8 cellular contexts compared by ENCODE assay signal in genomic region chr4:152784490-152785195, GRCh38. TPM values are rescaled to one million over a fixed set of nuclear protein-coding genes. Genes with fewer than 3 reads are reported as not detected.
DNase-seq lines count a peak whose midpoint lies in the region; ATAC-seq and TF ChIP-seq lines count a peak whose summit lies in the region.

No MANE protein-coding gene starts in this region.

- H3K4me1 Mint-ChIP-seq in GM23338: peaks cover 12% of the 10 kb centered on the region

- H3K27ac ChIP-seq in GM23338 (ENCODE audit: low read depth) (no peak overlapping the region), hepatocyte (no peak overlapping the region), tibial nerve (peak overlapping the region in 2 of 4 donors; percentile 51 to 72)

- TF ChIP-seq EP300 in tibial nerve (IDR thresholded peaks at IDR 0.05): no peak

- no peak overlapping the region for H3K27ac Mint-ChIP-seq in GM23338

- ATAC-seq in GM23338 (peak; percentile 18), HG03280 (IDR thresholded peaks at IDR 0.05; ENCODE audit: unreplicated experiment) (no peak), GM18909 (IDR thresholded peaks at IDR 0.05; ENCODE audit: poor library complexity, unreplicated experiment) (no peak)

- H3K27me3 Mint-ChIP-seq in GM23338 (ENCODE audit: insufficient read depth, low read depth, poor library complexity): peaks cover 3% of the 10 kb centered on the region

- 84% methylated on average over 4 of the region's 4 CpGs for WGBS in hepatocyte (ENCODE audit: low lambda C conversion rate, missing lambda C conversion rate)
- 55 to 56% methylated on average over 4 of the region's 4 CpGs for WGBS in tibial nerve, 2 donors

- no peak overlapping the region for H3K4me2 ChIP-seq in GM23338
- no peak overlapping the region for H3K4me2 ChIP-seq in hepatocyte

- TF ChIP-seq CTCF in AG09319 (IDR thresholded peaks at IDR 0.05; ENCODE audit: low read depth, low read length) (peak; percentile 25), GM23338 (conservative IDR thresholded peaks at IDR 0.05; ENCODE audit: low read depth in 2 of 2) (peak; percentile 39 to 53), hepatocyte (IDR thresholded peaks at IDR 0.05; ENCODE audit: poor library complexity) (peak; percentile 15), tibial nerve (IDR thresholded peaks at IDR 0.05) (no peak)

- H3K27me3 ChIP-seq in GM23338 (ENCODE audit: insufficient read depth) (no peaks in the 10 kb centered on the region), hepatocyte (no peaks in the 10 kb centered on the region), tibial nerve (no peaks in the 10 kb centered on the region)

- peaks cover 3% of the 10 kb centered on the region; the same call in 1 of the 3 replicates for H3K36me3 Mint-ChIP-seq in GM23338 (ENCODE audit: low read depth)

- no peak for TF ChIP-seq POLR2A in tibial nerve (IDR thresholded peaks at IDR 0.05)

- no peaks in the 10 kb centered on the region for H3K9me3 ChIP-seq in hepatocyte (ENCODE audit: low read depth)
- no peaks in the 10 kb centered on the region for H3K9me3 ChIP-seq in tibial nerve

- H3K36me3 ChIP-seq in GM23338 (ENCODE audit: insufficient read depth) (no peaks in the 10 kb centered on the region), hepatocyte (replicated peaks; ENCODE audit: insufficient read depth, low read depth) (no peaks in the 10 kb centered on the region), tibial nerve (no peaks in the 10 kb centered on the region)

- H3K79me2 ChIP-seq in GM23338 (replicated peaks; ENCODE audit: insufficient read depth) (peaks cover 95% of the 10 kb centered on the region), hepatocyte (peaks cover 90% of the 10 kb centered on the region)

- H3K9me3 Mint-ChIP-seq in GM23338: no peaks in the 10 kb centered on the region

- no peaks in the 10 kb centered on the region for H3K9me2 ChIP-seq in GM23338 (ENCODE audit: insufficient read depth)
- H3K9me2 ChIP-seq in hepatocyte (replicated peaks; ENCODE audit: insufficient read depth): no peaks in the 10 kb centered on the region

- DNase-seq in AG09319 (ENCODE audit: extremely low read depth, low read depth) (no peak), GM23338 (ENCODE audit: low spot score) (peak; percentile 72), RKO (ENCODE audit: low spot score) (peak; percentile 76), hepatocyte (ENCODE audit: low spot score) (peak; percentile 10), tibial nerve (ENCODE audit: low spot score in 2 of 2) (no peak), T-helper 1 cell (no peak)

- no peak overlapping the region for H3K4me3 ChIP-seq in GM23338
- no peak overlapping the region for H3K4me3 ChIP-seq in hepatocyte
- H3K4me3 ChIP-seq in tibial nerve: no peak overlapping the region

- H2AFZ ChIP-seq in GM23338: no peak overlapping the region
- no peak overlapping the region for H2AFZ ChIP-seq in hepatocyte

- H4K20me1 ChIP-seq in GM23338 (replicated peaks; ENCODE audit: insufficient read depth) (peaks cover 9% of the 10 kb centered on the region), hepatocyte (ENCODE audit: insufficient read depth, poor library complexity, severe bottlenecking) (peaks cover 29% of the 10 kb centered on the region)

- H3K4me1 ChIP-seq in GM23338 (ENCODE audit: insufficient read depth) (peaks cover 8% of the 10 kb centered on the region; the same call in 1 of the 2 replicates), hepatocyte (ENCODE audit: insufficient read depth) (peaks cover 17% of the 10 kb centered on the region), tibial nerve (peaks cover 0 to 72% (median 21%) of the 10 kb centered on the region in 4 donors)

- H3F3A ChIP-seq in GM23338 (replicated peaks; ENCODE audit: low read depth): no peaks in the 10 kb centered on the region

- H3K4me3 Mint-ChIP-seq in GM23338: no peak overlapping the region

TF ChIP-seq in GM23338, 12 proteins besides CTCF, POLR2A, EP300 and RAD21 (continues in another document):
- TF ChIP-seq EZH2 (IDR thresholded peaks at IDR 0.05; ENCODE audit: low read depth, unreplicated experiment): no peak
- TF ChIP-seq ZNF331 (CRISPR knock-in tag; IDR thresholded peaks at IDR 0.05; ENCODE audit: low read depth): no peak
- TF ChIP-seq ETS1 (IDR thresholded peaks at IDR 0.05): no peak
- no peak for TF ChIP-seq ZNF462 (CRISPR knock-in tag; IDR thresholded peaks at IDR 0.05)
- no peak for TF ChIP-seq NANOG (IDR thresholded peaks at IDR 0.05; ENCODE audit: borderline replicate concordance)
- no peak for TF ChIP-seq CREB1 (CRISPR knock-in tag; IDR thresholded peaks at IDR 0.05; ENCODE audit: low read depth)
- no peak for TF ChIP-seq POLR2AphosphoS5 (IDR thresholded peaks at IDR 0.05; ENCODE audit: low read depth)
- no peak for TF ChIP-seq STAT1 (IDR thresholded peaks at IDR 0.05; ENCODE audit: unreplicated experiment)
- TF ChIP-seq JUNB (IDR thresholded peaks at IDR 0.05; ENCODE audit: unreplicated experiment): no peak

RNA-seq across cellular contexts. Expression of gene ARFIP1, which starts 4.9 kb away (rescaled TPM):
- 42.8 and 49.6 TPM in 2 replicates for total RNA-seq in GM23338 (2014; rRNA removed; shearing (Covaris generic))
- 43.8 and 46.0 TPM in 2 replicates for polyA plus RNA-seq in GM23338 (2016; fragmentation: Nextera tagmentation; extraction: Ambion mirVana)
- total RNA-seq in hepatocyte: 34.6 and 39.1 TPM in 2 replicates
- 21.7 and 28.7 TPM in 2 replicates for polyA plus RNA-seq in hepatocyte
- 10 to 100 TPM; 27.3 to 44.0 (median 39.2) TPM for total RNA-seq in tibial nerve

RNA-seq across cellular contexts. Expression of gene TIGD4, which starts 5.1 kb away (rescaled TPM):
- 1.7 and 2.8 TPM in 2 replicates for total RNA-seq in GM23338 (2014; rRNA removed; shearing (Covaris generic))
- polyA plus RNA-seq in GM23338 (2016; fragmentation: Nextera tagmentation; extraction: Ambion mirVana) (1.3 and 1.6 TPM in 2 replicates), hepatocyte (0.19 TPM in 1 of 2 replicates, not detected in the other)
- total RNA-seq in hepatocyte (0.84 and 1.3 TPM in 2 replicates), tibial nerve (1 to 10 TPM in 3 of 4 donors, under 1 TPM in 1; 0.90 to 1.9 (median 1.4) TPM)

Comparison
In these comparisons a context has a peak if more than half of its experiments do, and no peak if none do; other contexts are left out.
1. DNase-seq: peak in GM23338 (single experiment), RKO (single experiment) and hepatocyte (single experiment); none in AG09319 (single experiment), tibial nerve (0 of 2) and T-helper 1 cell (0 of 5).
2. CTCF ChIP-seq: peak in AG09319 (single experiment), GM23338 (2 of 2) and hepatocyte (single experiment); none in tibial nerve (0 of 5).